In genomic region chr20:57449398-57450354, GRCh38 we compare ENCODE assay signal across 11 cellular contexts. TPM values are rescaled to one million over a fixed set of nuclear protein-coding genes. Genes with fewer than 3 reads are reported as not detected.
DNase-seq lines count a peak whose midpoint lies in the region; ATAC-seq and TF ChIP-seq lines count a peak whose summit lies in the region.
"Had no signal": no experiment of that assay in that cellular context is flagged by ENCODE, and none has a peak within 500 bp of the region (broad histone marks: within the 10 kb centered on the region; RNA-seq: fewer than 3 reads in every experiment).

No MANE protein-coding gene starts in this region.

- no peaks in the 10 kb centered on the region for H4K20me1 ChIP-seq in smooth muscle cell (ENCODE audit: low read depth)

- no peak overlapping the region for H3K9ac ChIP-seq in smooth muscle cell (ENCODE audit: low read depth)

- H3F3A ChIP-seq in smooth muscle cell (ENCODE audit: low read depth): no peaks in the 10 kb centered on the region

- 70% methylated on average over 14 of the region's 14 CpGs for WGBS in esophagus muscularis mucosa
- 85% methylated on average over 14 of the region's 14 CpGs for WGBS in smooth muscle cell (ENCODE audit: low lambda C conversion rate)

- TF ChIP-seq POLR2A in esophagus muscularis mucosa (IDR thresholded peaks at IDR 0.05; ENCODE audit: low read depth): no peak

- H3K4me2 ChIP-seq in smooth muscle cell: peak overlapping the region; percentile 42

- H3K36me3 ChIP-seq in esophagus muscularis mucosa: no peaks in the 10 kb centered on the region
- no peaks in the 10 kb centered on the region for H3K36me3 ChIP-seq in smooth muscle cell (ENCODE audit: low read depth)

- ATAC-seq in GM18502 (IDR thresholded peaks at IDR 0.05; ENCODE audit: poor library complexity, unreplicated experiment): peak; percentile 4
- ATAC-seq in GM18861 (IDR thresholded peaks at IDR 0.05; ENCODE audit: unreplicated experiment): no peak
- ATAC-seq in HG03460 (IDR thresholded peaks at IDR 0.05; ENCODE audit: unreplicated experiment): no peak
- ATAC-seq in HG02623 (IDR thresholded peaks at IDR 0.05; ENCODE audit: unreplicated experiment): no peak

- TF ChIP-seq CTCF in esophagus muscularis mucosa (IDR thresholded peaks at IDR 0.05) (no peak), smooth muscle cell (IDR thresholded peaks at IDR 0.05; ENCODE audit: borderline replicate concordance, insufficient read depth, poor library complexity, severe bottlenecking) (no peak)

- H2AFZ ChIP-seq in smooth muscle cell (ENCODE audit: low read depth): no peak overlapping the region

- peaks cover 0 to 5% (median 2%) of the 10 kb centered on the region in 4 donors for H3K9me3 ChIP-seq in esophagus muscularis mucosa
- H3K9me3 ChIP-seq in smooth muscle cell (replicated peaks; ENCODE audit: low read depth): no peaks in the 10 kb centered on the region

- peak; percentile 15 for DNase-seq in LoVo (ENCODE audit: low spot score)
- DNase-seq in esophagus muscularis mucosa (ENCODE audit: extremely low spot score): no peak
- DNase-seq in smooth muscle cell (lab: John Stamatoyannopoulos, UW; ENCODE audit: unreplicated experiment): no peak
- DNase-seq: CD8-positive, alpha-beta memory T cell; mammary epithelial cell; NCI-H2029 treated with DMSO at 0.1 percent for 48 hours; NCI-H526 treated with DMSO at 0.1 percent for 48 hours had no signal

- no peak overlapping the region for H3K4me3 ChIP-seq in esophagus muscularis mucosa
- no peak overlapping the region for H3K4me3 ChIP-seq in smooth muscle cell

- peak overlapping the region; percentile 64 to 95 (median 70) for H3K27ac ChIP-seq in esophagus muscularis mucosa (replicated peaks in 1 of 4)
- no peak overlapping the region for H3K27ac ChIP-seq in smooth muscle cell (ENCODE audit: low read depth)

- H3K4me1 ChIP-seq in esophagus muscularis mucosa (peaks cover 30 to 64% (median 46%) of the 10 kb centered on the region in 4 donors), smooth muscle cell (ENCODE audit: low read depth) (no peaks in the 10 kb centered on the region)

- no peaks in the 10 kb centered on the region for H3K27me3 ChIP-seq in esophagus muscularis mucosa
- H3K27me3 ChIP-seq in smooth muscle cell (ENCODE audit: low read depth): no peaks in the 10 kb centered on the region

- TF ChIP-seq EP300 in esophagus muscularis mucosa (IDR thresholded peaks at IDR 0.05): no peak

- no peaks in the 10 kb centered on the region for H3K79me2 ChIP-seq in smooth muscle cell (ENCODE audit: low read depth)

- intact Hi-C loops in esophagus muscularis mucosa (cut with DNase I): no loop called here

RNA-seq across cellular contexts. Expression of gene RBM38, which starts 58.5 kb away (rescaled TPM):
- 100 to 1,000 TPM in 2 of 4 donors, 10 to 100 TPM in 2; 67.6 to 203 (median 139) TPM for total RNA-seq in esophagus muscularis mucosa
- total RNA-seq in smooth muscle cell: 12.7 and 15.2 TPM in 2 replicates
- 12.0 and 15.7 TPM in 2 replicates for polyA plus RNA-seq in smooth muscle cell
